1 cellular context compared by ENCODE assay signal in the genomic region with DNA sequence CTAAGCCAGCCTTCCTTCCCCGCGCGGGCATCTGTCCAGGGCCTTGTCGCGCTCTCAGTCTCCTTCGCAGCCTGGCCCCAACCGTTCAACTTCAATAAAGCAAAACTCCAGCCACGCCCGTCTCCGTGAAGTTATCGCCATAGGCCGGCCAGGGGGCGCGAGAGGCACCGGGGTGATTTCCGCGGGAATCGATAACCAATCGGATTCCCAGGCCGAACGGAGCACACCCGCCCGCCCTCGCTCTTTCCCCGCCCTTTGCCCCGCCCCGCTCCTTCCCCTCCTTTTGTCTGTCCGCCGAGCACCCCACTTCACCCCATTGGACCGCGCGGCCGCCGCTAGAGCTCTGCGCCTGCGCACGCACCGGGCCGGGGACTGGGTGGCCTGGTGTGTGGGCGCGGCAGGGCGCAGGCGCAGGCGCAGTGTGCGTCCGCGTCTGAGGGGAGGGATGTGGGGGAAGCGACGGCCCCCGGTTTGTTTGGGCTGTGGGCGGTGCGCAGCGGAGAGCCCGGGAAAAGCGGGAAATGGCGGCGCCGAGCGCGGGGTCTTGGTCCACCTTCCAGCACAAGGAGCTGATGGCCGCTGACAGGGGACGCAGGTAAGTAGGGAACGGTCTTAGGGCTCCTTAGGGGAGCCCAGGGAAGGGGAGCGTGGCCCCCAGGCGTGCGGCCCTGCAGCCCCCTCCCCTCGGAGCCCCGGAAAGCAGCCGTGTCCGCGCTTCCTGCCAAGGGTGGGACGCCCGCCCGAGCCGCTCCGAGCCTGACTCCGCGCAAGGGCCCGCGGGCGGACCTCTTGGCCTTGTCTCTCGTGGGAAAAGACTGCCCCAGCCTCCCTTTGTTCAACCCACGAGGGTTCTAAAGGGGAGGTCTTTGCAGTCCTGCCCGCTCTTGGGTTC.
A peak's percentile ranks its signal among the peaks of the same experiment; 100 is the strongest.
TF ChIP-seq lines count a peak whose summit lies in the region.

CASP2 (plus strand) TSS at position 417 of the 892 bp plus-strand sequence; CDS start at position 522, 105 bp downstream.

TF ChIP-seq in K562, 482 proteins besides CTCF, POLR2A, EP300 and RAD21 (continued from another document and continues in another):
- TF ChIP-seq, protein P1, sequence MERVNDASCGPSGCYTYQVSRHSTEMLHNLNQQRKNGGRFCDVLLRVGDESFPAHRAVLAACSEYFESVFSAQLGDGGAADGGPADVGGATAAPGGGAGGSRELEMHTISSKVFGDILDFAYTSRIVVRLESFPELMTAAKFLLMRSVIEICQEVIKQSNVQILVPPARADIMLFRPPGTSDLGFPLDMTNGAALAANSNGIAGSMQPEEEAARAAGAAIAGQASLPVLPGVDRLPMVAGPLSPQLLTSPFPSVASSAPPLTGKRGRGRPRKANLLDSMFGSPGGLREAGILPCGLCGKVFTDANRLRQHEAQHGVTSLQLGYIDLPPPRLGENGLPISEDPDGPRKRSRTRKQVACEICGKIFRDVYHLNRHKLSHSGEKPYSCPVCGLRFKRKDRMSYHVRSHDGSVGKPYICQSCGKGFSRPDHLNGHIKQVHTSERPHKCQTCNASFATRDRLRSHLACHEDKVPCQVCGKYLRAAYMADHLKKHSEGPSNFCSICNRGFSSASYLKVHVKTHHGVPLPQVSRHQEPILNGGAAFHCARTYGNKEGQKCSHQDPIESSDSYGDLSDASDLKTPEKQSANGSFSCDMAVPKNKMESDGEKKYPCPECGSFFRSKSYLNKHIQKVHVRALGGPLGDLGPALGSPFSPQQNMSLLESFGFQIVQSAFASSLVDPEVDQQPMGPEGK (CRISPR knock-in tag; IDR thresholded peaks at IDR 0.05; ENCODE audit: borderline replicate concordance): no peak
- TF ChIP-seq WHSC1 (IDR thresholded peaks at IDR 0.05; ENCODE audit: low read length) (no peak), KLF13 (tag; IDR thresholded peaks at IDR 0.05; ENCODE audit: borderline replicate concordance, low read depth) (0 out of 2 replicates have a peak, but pooled peaks have one; percentile 33), ELF2 (CRISPR knock-in tag; IDR thresholded peaks at IDR 0.05) (no peak), BDP1 (IDR thresholded peaks at IDR 0.05; ENCODE audit: insufficient read depth, insufficient read length) (no peak), CBFA2T3 (IDR thresholded peaks at IDR 0.05) (no peak), TSHZ1 (CRISPR knock-in tag; IDR thresholded peaks at IDR 0.05) (0 out of 2 replicates have a peak, but pooled peaks have one; percentile 51), ZNF77 (CRISPR knock-in tag; IDR thresholded peaks at IDR 0.05) (no peak), NFYB (IDR thresholded peaks at IDR 0.05; ENCODE audit: extremely low read depth, insufficient read length) (peak; percentile 90), ZNF224 (CRISPR knock-in tag; IDR thresholded peaks at IDR 0.05) (no peak), PHF8 (IDR thresholded peaks at IDR 0.05; ENCODE audit: borderline replicate concordance, low read length) (peak; percentile 99), ZNF175 (CRISPR knock-in tag; IDR thresholded peaks at IDR 0.05; ENCODE audit: low read depth) (no peak), POLR3G (IDR thresholded peaks at IDR 0.05; ENCODE audit: extremely low read depth, insufficient read length, insufficient replicate concordance) (no peak), CEBPG (CRISPR knock-in tag; IDR thresholded peaks at IDR 0.05) (no peak), CEBPG (tag; conservative IDR thresholded peaks at IDR 0.05 in 1 of 2, IDR thresholded peaks at IDR 0.05 in 1 of 2) (no peak), FOXA1 (IDR thresholded peaks at IDR 0.05; ENCODE audit: borderline replicate concordance) (no peak), NCOA1 (IDR thresholded peaks at IDR 0.05; ENCODE audit: low read depth) (no peak), ESRRB (CRISPR knock-in tag; IDR thresholded peaks at IDR 0.05; ENCODE audit: borderline replicate concordance) (no peak), ZNF707 (CRISPR knock-in tag; conservative IDR thresholded peaks at IDR 0.05) (no peak), TAF15 (IDR thresholded peaks at IDR 0.05; ENCODE audit: low read depth, low read length) (no peak), HES1 (IDR thresholded peaks at IDR 0.05; ENCODE audit: low read depth) (no peak), POU5F1 (IDR thresholded peaks at IDR 0.05; ENCODE audit: borderline replicate concordance, low read depth, low read length, partially characterized antibody) (peak; percentile 80), PCBP2 (IDR thresholded peaks at IDR 0.05; ENCODE audit: low read depth, low read length, poor library complexity, severe bottlenecking) (no peak), RBM25 (IDR thresholded peaks at IDR 0.05; ENCODE audit: low read depth, low read length, severe bottlenecking) (peak; percentile 46), POLR3A (IDR thresholded peaks at IDR 0.05; ENCODE audit: borderline replicate concordance, extremely low read depth, insufficient read depth, insufficient read length) (no peak), ATF7 (IDR thresholded peaks at IDR 0.05) (peak; percentile 84; the same call in 1 of the 2 replicates), HMGXB4 (CRISPR knock-in tag; IDR thresholded peaks at IDR 0.05) (peak; percentile 68), CAMTA2 (CRISPR knock-in tag; conservative IDR thresholded peaks at IDR 0.05) (peak; percentile 98), AFF1 (IDR thresholded peaks at IDR 0.05; ENCODE audit: low read depth in 1 of 2, partially characterized antibody in 2 of 2) (peak in 1 of 2 experiments; percentile 16), ZFP1 (CRISPR knock-in tag; IDR thresholded peaks at IDR 0.05) (no peak), CBX8 (IDR thresholded peaks at IDR 0.05; ENCODE audit: borderline replicate concordance, extremely low read depth, low read depth, low read length, poor library complexity, severe bottlenecking) (no peak), CHD4 (IDR thresholded peaks at IDR 0.05; ENCODE audit: insufficient read depth, insufficient replicate concordance, low read depth, low read length, poor library complexity, severe bottlenecking) (no peak), ZNF143 (CRISPR knock-in tag; IDR thresholded peaks at IDR 0.05) (no peak)
- TF ChIP-seq, protein P2, sequence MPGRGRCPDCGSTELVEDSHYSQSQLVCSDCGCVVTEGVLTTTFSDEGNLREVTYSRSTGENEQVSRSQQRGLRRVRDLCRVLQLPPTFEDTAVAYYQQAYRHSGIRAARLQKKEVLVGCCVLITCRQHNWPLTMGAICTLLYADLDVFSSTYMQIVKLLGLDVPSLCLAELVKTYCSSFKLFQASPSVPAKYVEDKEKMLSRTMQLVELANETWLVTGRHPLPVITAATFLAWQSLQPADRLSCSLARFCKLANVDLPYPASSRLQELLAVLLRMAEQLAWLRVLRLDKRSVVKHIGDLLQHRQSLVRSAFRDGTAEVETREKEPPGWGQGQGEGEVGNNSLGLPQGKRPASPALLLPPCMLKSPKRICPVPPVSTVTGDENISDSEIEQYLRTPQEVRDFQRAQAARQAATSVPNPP (IDR thresholded peaks at IDR 0.05; ENCODE audit: borderline replicate concordance, insufficient read depth, insufficient read length): no peak
- TF ChIP-seq, protein P3, sequence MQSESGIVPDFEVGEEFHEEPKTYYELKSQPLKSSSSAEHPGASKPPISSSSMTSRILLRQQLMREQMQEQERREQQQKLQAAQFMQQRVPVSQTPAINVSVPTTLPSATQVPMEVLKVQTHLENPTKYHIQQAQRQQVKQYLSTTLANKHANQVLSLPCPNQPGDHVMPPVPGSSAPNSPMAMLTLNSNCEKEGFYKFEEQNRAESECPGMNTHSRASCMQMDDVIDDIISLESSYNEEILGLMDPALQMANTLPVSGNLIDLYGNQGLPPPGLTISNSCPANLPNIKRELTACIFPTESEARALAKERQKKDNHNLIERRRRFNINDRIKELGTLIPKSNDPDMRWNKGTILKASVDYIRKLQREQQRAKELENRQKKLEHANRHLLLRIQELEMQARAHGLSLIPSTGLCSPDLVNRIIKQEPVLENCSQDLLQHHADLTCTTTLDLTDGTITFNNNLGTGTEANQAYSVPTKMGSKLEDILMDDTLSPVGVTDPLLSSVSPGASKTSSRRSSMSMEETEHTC (IDR thresholded peaks at IDR 0.05): no peak
- TF ChIP-seq, protein P4, sequence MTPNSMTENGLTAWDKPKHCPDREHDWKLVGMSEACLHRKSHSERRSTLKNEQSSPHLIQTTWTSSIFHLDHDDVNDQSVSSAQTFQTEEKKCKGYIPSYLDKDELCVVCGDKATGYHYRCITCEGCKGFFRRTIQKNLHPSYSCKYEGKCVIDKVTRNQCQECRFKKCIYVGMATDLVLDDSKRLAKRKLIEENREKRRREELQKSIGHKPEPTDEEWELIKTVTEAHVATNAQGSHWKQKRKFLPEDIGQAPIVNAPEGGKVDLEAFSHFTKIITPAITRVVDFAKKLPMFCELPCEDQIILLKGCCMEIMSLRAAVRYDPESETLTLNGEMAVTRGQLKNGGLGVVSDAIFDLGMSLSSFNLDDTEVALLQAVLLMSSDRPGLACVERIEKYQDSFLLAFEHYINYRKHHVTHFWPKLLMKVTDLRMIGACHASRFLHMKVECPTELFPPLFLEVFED (CRISPR knock-in tag; conservative IDR thresholded peaks at IDR 0.05): peak; percentile 46
- TF ChIP-seq, protein P5, sequence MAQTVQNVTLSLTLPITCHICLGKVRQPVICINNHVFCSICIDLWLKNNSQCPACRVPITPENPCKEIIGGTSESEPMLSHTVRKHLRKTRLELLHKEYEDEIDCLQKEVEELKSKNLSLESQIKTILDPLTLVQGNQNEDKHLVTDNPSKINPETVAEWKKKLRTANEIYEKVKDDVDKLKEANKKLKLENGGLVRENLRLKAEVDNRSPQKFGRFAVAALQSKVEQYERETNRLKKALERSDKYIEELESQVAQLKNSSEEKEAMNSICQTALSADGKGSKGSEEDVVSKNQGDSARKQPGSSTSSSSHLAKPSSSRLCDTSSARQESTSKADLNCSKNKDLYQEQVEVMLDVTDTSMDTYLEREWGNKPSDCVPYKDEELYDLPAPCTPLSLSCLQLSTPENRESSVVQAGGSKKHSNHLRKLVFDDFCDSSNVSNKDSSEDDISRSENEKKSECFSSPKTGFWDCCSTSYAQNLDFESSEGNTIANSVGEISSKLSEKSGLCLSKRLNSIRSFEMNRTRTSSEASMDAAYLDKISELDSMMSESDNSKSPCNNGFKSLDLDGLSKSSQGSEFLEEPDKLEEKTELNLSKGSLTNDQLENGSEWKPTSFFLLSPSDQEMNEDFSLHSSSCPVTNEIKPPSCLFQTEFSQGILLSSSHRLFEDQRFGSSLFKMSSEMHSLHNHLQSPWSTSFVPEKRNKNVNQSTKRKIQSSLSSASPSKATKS (CRISPR knock-in tag; IDR thresholded peaks at IDR 0.05): no peak
